Comparison of ENCODE assay signal across 12 cellular contexts in the genomic region with DNA sequence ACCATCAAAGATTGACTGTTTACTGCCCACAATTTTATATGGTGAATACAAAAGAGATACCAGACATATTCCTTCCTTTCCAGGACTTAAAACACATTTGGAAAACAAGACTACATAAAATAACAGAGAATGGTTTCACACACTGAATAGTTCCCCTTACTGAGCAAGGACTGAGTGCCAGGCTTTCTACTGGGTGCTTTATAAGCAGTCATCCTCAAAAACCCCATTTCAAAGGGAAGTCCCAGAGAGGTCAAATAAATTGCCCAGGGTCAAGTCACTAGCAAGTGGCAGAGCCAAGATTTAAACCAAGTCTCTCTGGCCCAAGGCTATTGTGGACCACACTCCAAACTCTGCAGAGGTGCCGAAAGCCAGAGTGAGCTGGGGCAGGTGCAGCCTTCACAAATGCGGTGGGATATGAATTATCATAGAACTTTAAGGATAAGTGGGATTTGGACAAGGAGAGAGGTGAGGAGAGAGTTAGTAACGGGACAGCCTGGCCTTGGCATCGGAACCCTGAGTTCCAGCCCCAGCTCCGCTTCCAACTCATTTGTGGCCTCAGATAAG. TPM values are rescaled to one million over a fixed set of nuclear protein-coding genes. Genes with fewer than 3 reads are reported as not detected.
DNase-seq lines count a peak whose midpoint lies in the region; ATAC-seq and TF ChIP-seq lines count a peak whose summit lies in the region.
"Had no signal": no experiment of that assay in that cellular context is flagged by ENCODE, and none has a peak within 500 bp of the region (broad histone marks: within the 10 kb centered on the region; RNA-seq: fewer than 3 reads in every experiment).

No MANE protein-coding gene starts in this region.

- CTCF ChIA-PET in MCF 10A (lab: Yijun Ruan, JAX): interaction anchor here (0.6 to 4.3 kb wide), 24 partner anchors 8 to 1520 kb away, joined by 3 to 70 read pairs (median 4); a partner anchor contains a TSS
- CTCF ChIA-PET in mammary epithelial cell (lab: Charles Lee; ENCODE audit: low non-redundant PET): interaction anchor here (0.6 to 0.8 kb wide), 3 partner anchors 122 to 235 kb away, joined by 3 to 13 read pairs (median 5); no protein-coding TSS in a partner anchor
- CTCF ChIA-PET in PC-9 (lab: Charles Lee): interaction anchor here (1.5 kb wide), 1 partner anchor 123 kb away, joined by 8 read pairs; no protein-coding TSS in a partner anchor

- POLR2A ChIA-PET in MCF 10A (lab: Yijun Ruan, JAX): interaction anchor here (0.6 to 2.1 kb wide), 2 partner anchors 8 to 1683 kb away, joined by 3 to 14 read pairs; a partner anchor contains a TSS
- POLR2A ChIA-PET in PC-9 (lab: Charles Lee; ENCODE audit: unreplicated experiment): no interaction called here

- H3K27ac Mint-ChIP-seq in MCF 10A (ENCODE audit: low read depth, unreplicated experiment): no peak overlapping the region
- H3K27ac Mint-ChIP-seq: activated naive CD4-positive, alpha-beta T cell treated with anti-CD3 and anti-CD28 coated beads, Interleukin-2, amount 50 U/mL, for 24 hours had no signal

- H3K36me3 ChIP-seq in mammary epithelial cell (ENCODE audit: insufficient read depth, low read length) (no peaks in the 10 kb centered on the region), testis (ENCODE audit: low read depth, missing control alignments) (no peaks in the 10 kb centered on the region), PC-9 (ENCODE audit: low read depth) (no peaks in the 10 kb centered on the region)

- no peak for TF ChIP-seq CTCF in MCF 10A (IDR thresholded peaks at IDR 0.05; ENCODE audit: unreplicated experiment)
- no peak for TF ChIP-seq CTCF in mammary epithelial cell (conservative IDR thresholded peaks at IDR 0.05 in 1 of 2, IDR thresholded peaks at IDR 0.05 in 1 of 2; ENCODE audit: extremely low read depth in 1 of 2, insufficient read depth in 1 of 2, low read depth in 1 of 2, low read length in 2 of 2)
- TF ChIP-seq CTCF in testis (IDR thresholded peaks at IDR 0.05): no peak
- TF ChIP-seq CTCF in PC-9 (conservative IDR thresholded peaks at IDR 0.05): no peak

- no peaks in the 10 kb centered on the region for H3K27me3 Mint-ChIP-seq in MCF 10A (ENCODE audit: insufficient read depth, unreplicated experiment)
- H3K27me3 Mint-ChIP-seq: activated naive CD4-positive, alpha-beta T cell treated with anti-CD3 and anti-CD28 coated beads, Interleukin-2, amount 50 U/mL, for 24 hours had no signal

- no peaks in the 10 kb centered on the region for H4K20me1 ChIP-seq in mammary epithelial cell (ENCODE audit: insufficient read depth, low read length)
- H4K20me1 ChIP-seq in PC-9 (ENCODE audit: insufficient read depth): no peaks in the 10 kb centered on the region

- H3K9me2 ChIP-seq in PC-9 (ENCODE audit: insufficient read depth): no peaks in the 10 kb centered on the region

- in situ Hi-C loops in mammary epithelial cell (cut with MboI; ENCODE audit: low sequenced_read_pairs in 2 of 2): loop anchor here (10.0 to 25.0 kb wide), 2 partner anchors 120 to 447 kb away; a partner anchor contains a TSS

- dilution Hi-C loops in mammary epithelial cell (cut with HindIII; ENCODE audit: low sequenced_read_pairs): no loop called here

- 25% methylated on average over 4 of the region's 5 CpGs for WGBS in mammary epithelial cell (ENCODE audit: low coverage, missing lambda C conversion rate)
- 27 to 40% methylated on average over 5 of the region's 5 CpGs for WGBS in testis, 2 donors

- TF ChIP-seq POLR2A in testis (IDR thresholded peaks at IDR 0.05) (no peak), erythroblast (IDR thresholded peaks at IDR 0.05; ENCODE audit: low read length) (no peak)

- H3K4me3 ChIP-seq in mammary epithelial cell (replicated peaks in 1 of 3; ENCODE audit: insufficient read depth in 1 of 3, low read depth in 2 of 3, low read length in 3 of 3) (no peak overlapping the region), testis (no peak overlapping the region), PC-9 (no peak overlapping the region)
- H3K4me3 ChIP-seq: smooth muscle cell had no signal

- H3K4me2 ChIP-seq in mammary epithelial cell (ENCODE audit: insufficient read depth, low read depth, low read length): no peak overlapping the region
- H3K4me2 ChIP-seq in PC-9: no peak overlapping the region
- H3K4me2 ChIP-seq: smooth muscle cell had no signal

- H3K4me1 ChIP-seq in mammary epithelial cell (ENCODE audit: insufficient read depth, low read length) (peaks cover 7% of the 10 kb centered on the region), testis (peaks cover 36% of the 10 kb centered on the region), PC-9 (replicated peaks; ENCODE audit: insufficient read depth) (no peaks in the 10 kb centered on the region)

- H3F3A ChIP-seq in PC-9 (ENCODE audit: insufficient read depth, low read depth): no peaks in the 10 kb centered on the region

- ATAC-seq in HG03103 (IDR thresholded peaks at IDR 0.05; ENCODE audit: low read depth, unreplicated experiment) (peak; percentile 9), HG03432 (IDR thresholded peaks at IDR 0.05; ENCODE audit: unreplicated experiment) (no peak)

- H3K27me3 ChIP-seq in mammary epithelial cell (ENCODE audit: insufficient read depth, low read length) (no peaks in the 10 kb centered on the region), layer of hippocampus (ENCODE audit: control insufficient read depth, insufficient read depth, low read length) (no peaks in the 10 kb centered on the region), testis (no peaks in the 10 kb centered on the region), PC-9 (ENCODE audit: insufficient read depth, low read depth) (no peaks in the 10 kb centered on the region)

- no peak for DNase-seq in MCF 10A (ENCODE audit: unreplicated experiment)
- no peak for DNase-seq in mammary epithelial cell
- DNase-seq in testis: no peak
- DNase-seq in PC-9: no peak
- no peak for DNase-seq in erythroblast (lab: John Stamatoyannopoulos, UW)

- peaks cover 15% of the 10 kb centered on the region for H3K4me1 Mint-ChIP-seq in MCF 10A (ENCODE audit: insufficient read depth, unreplicated experiment)

- H3K9ac ChIP-seq in mammary epithelial cell (ENCODE audit: insufficient read depth, low read length): no peak overlapping the region

- H3K9me3 ChIP-seq in mammary epithelial cell (replicated peaks; ENCODE audit: insufficient read depth, low read length) (no peaks in the 10 kb centered on the region), testis (no peaks in the 10 kb centered on the region), PC-9 (ENCODE audit: insufficient read depth, low read depth) (no peaks in the 10 kb centered on the region)

- H2AFZ ChIP-seq in mammary epithelial cell (ENCODE audit: low read depth, low read length): no peak overlapping the region
- no peak overlapping the region for H2AFZ ChIP-seq in PC-9

- H3K79me2 ChIP-seq in mammary epithelial cell (ENCODE audit: insufficient read depth, low read length) (no peaks in the 10 kb centered on the region), PC-9 (ENCODE audit: low read depth) (no peaks in the 10 kb centered on the region)

- H3K36me3 Mint-ChIP-seq in MCF 10A (ENCODE audit: insufficient read depth, unreplicated experiment): no peaks in the 10 kb centered on the region
- H3K36me3 Mint-ChIP-seq: activated naive CD4-positive, alpha-beta T cell treated with anti-CD3 and anti-CD28 coated beads, Interleukin-2, amount 50 U/mL, for 24 hours had no signal

- BruUV-seq in MCF 10A (replicated peaks; lab: Mats Ljungman, UMichigan) (no TSS peak), mammary epithelial cell (replicated peaks; lab: Mats Ljungman, UMichigan) (no TSS peak), PC-9 (replicated peaks; lab: Mats Ljungman, UMichigan) (no TSS peak)

- H3K27ac ChIP-seq in mammary epithelial cell (ENCODE audit: insufficient read depth, low read depth, low read length) (no peak overlapping the region), layer of hippocampus (ENCODE audit: low read depth, low read length) (peak overlapping the region; percentile 20), testis (peak overlapping the region; percentile 36 to 92), PC-9 (no peak overlapping the region)

- H3K4me3 Mint-ChIP-seq in MCF 10A (ENCODE audit: unreplicated experiment): peak overlapping the region; percentile 63
- H3K4me3 Mint-ChIP-seq: activated naive CD4-positive, alpha-beta T cell treated with anti-CD3 and anti-CD28 coated beads, Interleukin-2, amount 50 U/mL, for 24 hours had no signal

- H3K9me3 Mint-ChIP-seq in MCF 10A (ENCODE audit: unreplicated experiment): no peaks in the 10 kb centered on the region
- H3K9me3 Mint-ChIP-seq: activated naive CD4-positive, alpha-beta T cell treated with anti-CD3 and anti-CD28 coated beads, Interleukin-2, amount 50 U/mL, for 24 hours had no signal

- intact Hi-C loops in MCF 10A (cut with micrococcal nuclease): loop anchor here (1.0 to 5.0 kb wide), 5 partner anchors 27 to 452 kb away; no protein-coding TSS in a partner anchor
- intact Hi-C loops in mammary epithelial cell (cut with micrococcal nuclease): loop anchor here (1.0 to 5.0 kb wide), 5 partner anchors 28 to 450 kb away; a partner anchor contains a TSS
- intact Hi-C loops in testis (cut with DNase I; ENCODE audit: low total_unique reads): loop anchor here (10.0 kb wide), 2 partner anchors 60 to 120 kb away; a partner anchor contains a TSS
- intact Hi-C loops in PC-9 (cut with micrococcal nuclease; ENCODE audit: unreplicated experiment): loop anchor here (1.0 to 5.0 kb wide), 6 partner anchors 64 to 903 kb away; no protein-coding TSS in a partner anchor

RNA-seq across cellular contexts. Expression of a gene that starts 9.1 kb away (rescaled TPM):
- total RNA-seq in MCF 10A (2022) (16.2 and 22.5 TPM in 2 replicates), mammary epithelial cell (10 to 100 TPM; 14.8 to 32.7 TPM), testis (10 to 100 TPM; 25.0 to 32.3 TPM), PC-9 (2021) (31.6 and 37.0 TPM in 2 replicates)
- polyA plus RNA-seq in mammary epithelial cell (10.7 TPM), testis (ENCODE audit: insufficient read depth, low read depth, low replicate concordance) (12.7 TPM)
- 3.8 TPM for polyA minus RNA-seq in mammary epithelial cell

RNA-seq across cellular contexts. Expression of a gene that starts 10.4 kb away (rescaled TPM):
- total RNA-seq in MCF 10A (2022): not detected in 2 replicates
- total RNA-seq in mammary epithelial cell: not detected
- polyA plus RNA-seq in mammary epithelial cell: not detected
- not detected for polyA minus RNA-seq in mammary epithelial cell
- under 1 TPM; 0.16 to 0.43 TPM for total RNA-seq in testis
- polyA plus RNA-seq in testis (ENCODE audit: insufficient read depth, low read depth, low replicate concordance): 0.21 TPM
- total RNA-seq in PC-9 (2021): 0.25 and 0.39 TPM in 2 replicates
- total RNA-seq: H4, myocyte had no signal

RNA-seq across cellular contexts. Expression of a gene that starts 43.8 kb away (rescaled TPM):
- total RNA-seq in MCF 10A (2022) (1.4 and 3.4 TPM in 2 replicates), mammary epithelial cell (10 to 100 TPM in 1 of 2 donors, 1 to 10 TPM in 1; 9.7 to 41.0 TPM), testis (10 to 100 TPM; 24.6 to 30.2 TPM), PC-9 (2021) (4.1 and 5.7 TPM in 2 replicates)
- polyA plus RNA-seq in mammary epithelial cell (6.2 TPM), testis (ENCODE audit: insufficient read depth, low read depth, low replicate concordance) (13.9 TPM)
- polyA minus RNA-seq in mammary epithelial cell: 10.0 TPM

RNA-seq across cellular contexts. Expression of a gene that starts 58.1 kb away (rescaled TPM):
- 19.4 and 20.2 TPM in 2 replicates for total RNA-seq in MCF 10A (2022)
- total RNA-seq in mammary epithelial cell: 10 to 100 TPM; 22.0 to 29.3 TPM
- polyA plus RNA-seq in mammary epithelial cell: 11.8 TPM
- polyA minus RNA-seq in mammary epithelial cell: 22.0 TPM
- 10 to 100 TPM; 25.5 to 32.0 TPM for total RNA-seq in testis
- polyA plus RNA-seq in testis (ENCODE audit: insufficient read depth, low read depth, low replicate concordance): 21.0 TPM
- 76.4 and 108 TPM in 2 replicates for total RNA-seq in PC-9 (2021)

Comparison
In these comparisons a context has a peak if more than half of its experiments do, and no peak if none do; other contexts are left out.
1. H3K27ac ChIP-seq: peak in layer of hippocampus (single experiment) and testis (2 of 2); none in mammary epithelial cell (single experiment) and PC-9 (single experiment).